ENCODE assay signal across 8 cellular contexts in genomic region chr17:39953471-39953888, GRCh38. TPM values are rescaled to one million over a fixed set of nuclear protein-coding genes. Genes with fewer than 3 reads are reported as not detected.
DNase-seq lines count a peak whose midpoint lies in the region; ATAC-seq and TF ChIP-seq lines count a peak whose summit lies in the region.

No MANE protein-coding gene starts in this region.

- H3K9ac ChIP-seq in liver (ENCODE audit: low read depth in 1 of 2, low read length in 2 of 2): no peak overlapping the region

- H3K36me3 Mint-ChIP-seq in activated T-cell treated with anti-CD3 and anti-CD28 coated beads, Interleukin-2, amount 50 U/mL, for 24 hours (ENCODE audit: low read depth): no peaks in the 10 kb centered on the region
- H3K36me3 Mint-ChIP-seq in activated naive CD8-positive, alpha-beta T cell treated with anti-CD3 and anti-CD28 coated beads, Interleukin-2, amount 10 ng/mL, durations not matched to agents 7 days and 5 days: no peaks in the 10 kb centered on the region

- WGBS in liver: 60% methylated on average over 9 of the region's 9 CpGs

- H3K9me3 Mint-ChIP-seq in activated T-cell treated with anti-CD3 and anti-CD28 coated beads, Interleukin-2, amount 50 U/mL, for 24 hours: no peaks in the 10 kb centered on the region
- H3K9me3 Mint-ChIP-seq in activated naive CD8-positive, alpha-beta T cell treated with anti-CD3 and anti-CD28 coated beads, Interleukin-2, amount 10 ng/mL, durations not matched to agents 7 days and 5 days: no peaks in the 10 kb centered on the region

- POLR2A ChIA-PET in activated naive CD8-positive, alpha-beta T cell treated with anti-CD3 and anti-CD28 coated beads, Interleukin-2, amount 10 ng/mL, durations not matched to agents 7 days and 5 days (lab: Charles Lee): interaction anchor here (1.2 to 2.0 kb wide), 4 partner anchors 12 to 27 kb away, joined by 5 read pairs; partner anchors contain the start of genes LRRC3C, ORMDL3 and PSMD3

- no peak for TF ChIP-seq RAD21 in liver (IDR thresholded peaks at IDR 0.05)

- H3K36me3 ChIP-seq in liver (ENCODE audit: control insufficient read depth in 4 of 4, insufficient read depth in 3 of 4, low read depth in 1 of 4, low read length in 3 of 4) (no peaks in the 10 kb centered on the region), tibial artery (no peaks in the 10 kb centered on the region)

- intact Hi-C loops in tibial artery (cut with DNase I; ENCODE audit: low total_unique reads): no loop called here

- no peaks in the 10 kb centered on the region for H3K27me3 Mint-ChIP-seq in activated T-cell treated with anti-CD3 and anti-CD28 coated beads, Interleukin-2, amount 50 U/mL, for 24 hours
- H3K27me3 Mint-ChIP-seq in activated naive CD8-positive, alpha-beta T cell treated with anti-CD3 and anti-CD28 coated beads, Interleukin-2, amount 10 ng/mL, durations not matched to agents 7 days and 5 days: no peaks in the 10 kb centered on the region

- H3K27ac ChIP-seq in liver (ENCODE audit: low read depth in 1 of 2, low read length in 2 of 2) (peak overlapping the region in 1 of 2 donors; percentile 50), tibial artery (peak overlapping the region; percentile 57 to 60)

- DNase-seq in activated T-cell treated with anti-CD3 and anti-CD28 coated beads, Interleukin-2, amount 50 U/mL, for 24 hours: no peak
- no peak for DNase-seq in activated T-cell treated with anti-CD3 and anti-CD28 coated beads, Interleukin-2, amount 50 U/mL, for 48 hours
- DNase-seq in activated naive CD8-positive, alpha-beta T cell treated with anti-CD3 and anti-CD28 coated beads, Interleukin-2, amount 10 ng/mL, durations not matched to agents 7 days and 5 days: no peak
- DNase-seq in tibial artery (no peak), SIG-M5 treated with dmso at 0.1 percent for 504 hours (lab: John Stamatoyannopoulos, UW; ENCODE audit: unreplicated experiment) (no peak)

- H3K4me1 ChIP-seq in liver (ENCODE audit: control insufficient read depth in 4 of 4, insufficient read depth in 4 of 4, low read length in 3 of 4) (peaks cover 13 to 30% (median 18%) of the 10 kb centered on the region in 4 donors), tibial artery (peaks cover 0 to 16% (median 8%) of the 10 kb centered on the region in 4 donors)

- no peak for ATAC-seq in activated naive CD8-positive, alpha-beta T cell treated with anti-CD3 and anti-CD28 coated beads, Interleukin-2, amount 10 ng/mL, durations not matched to agents 7 days and 5 days (ENCODE audit: low read depth)
- ATAC-seq in GM21390 (IDR thresholded peaks at IDR 0.05; ENCODE audit: unreplicated experiment) (no peak), HG03460 (IDR thresholded peaks at IDR 0.05; ENCODE audit: unreplicated experiment) (no peak)

- H3K4me1 Mint-ChIP-seq in activated T-cell treated with anti-CD3 and anti-CD28 coated beads, Interleukin-2, amount 50 U/mL, for 24 hours (ENCODE audit: low read depth): peaks cover 16% of the 10 kb centered on the region
- peaks cover 8% of the 10 kb centered on the region for H3K4me1 Mint-ChIP-seq in activated naive CD8-positive, alpha-beta T cell treated with anti-CD3 and anti-CD28 coated beads, Interleukin-2, amount 10 ng/mL, durations not matched to agents 7 days and 5 days

- peak overlapping the region; percentile 76 for H3K4me3 Mint-ChIP-seq in activated T-cell treated with anti-CD3 and anti-CD28 coated beads, Interleukin-2, amount 50 U/mL, for 24 hours
- peak overlapping the region; percentile 87 for H3K4me3 Mint-ChIP-seq in activated naive CD8-positive, alpha-beta T cell treated with anti-CD3 and anti-CD28 coated beads, Interleukin-2, amount 10 ng/mL, durations not matched to agents 7 days and 5 days

- H3K9me3 ChIP-seq in liver (ENCODE audit: control insufficient read depth in 4 of 4, low read length in 3 of 4) (no peaks in the 10 kb centered on the region), tibial artery (no peaks in the 10 kb centered on the region)

- no peaks in the 10 kb centered on the region for H3K27me3 ChIP-seq in liver (ENCODE audit: control insufficient read depth in 4 of 4, insufficient read depth in 4 of 4, low read length in 3 of 4)
- H3K27me3 ChIP-seq in tibial artery: no peaks in the 10 kb centered on the region

- peak overlapping the region; percentile 20 to 45 (median 28) for H3K4me3 ChIP-seq in liver (ENCODE audit: low read depth in 1 of 3, low read length in 3 of 3)
- H3K4me3 ChIP-seq in tibial artery: peak overlapping the region; percentile 46 to 55

- TF ChIP-seq CTCF in liver (IDR thresholded peaks at IDR 0.05; ENCODE audit: low read depth, low read length, missing input control): no peak
- TF ChIP-seq CTCF in tibial artery (IDR thresholded peaks at IDR 0.05): no peak

- H3K27ac Mint-ChIP-seq in activated T-cell treated with anti-CD3 and anti-CD28 coated beads, Interleukin-2, amount 50 U/mL, for 24 hours: peak overlapping the region; percentile 81
- H3K27ac Mint-ChIP-seq in activated naive CD8-positive, alpha-beta T cell treated with anti-CD3 and anti-CD28 coated beads, Interleukin-2, amount 10 ng/mL, durations not matched to agents 7 days and 5 days: peak overlapping the region; percentile 86

TF ChIP-seq in liver, 16 proteins besides CTCF, POLR2A, EP300 and RAD21:
- TF ChIP-seq HNF4G (IDR thresholded peaks at IDR 0.05) (no peak), REST (IDR thresholded peaks at IDR 0.05) (no peak), TAF1 (conservative IDR thresholded peaks at IDR 0.05) (no peak), MAX (IDR thresholded peaks at IDR 0.05) (no peak), RXRA (IDR thresholded peaks at IDR 0.05) (no peak), YY1 (IDR thresholded peaks at IDR 0.05) (no peak), HNF4A (conservative IDR thresholded peaks at IDR 0.05) (no peak), SP1 (IDR thresholded peaks at IDR 0.05) (no peak), EGR1 (IDR thresholded peaks at IDR 0.05; ENCODE audit: low read depth in 2 of 2) (no peak), ATF3 (IDR thresholded peaks at IDR 0.05) (no peak), JUND (IDR thresholded peaks at IDR 0.05) (no peak), FOXA2 (IDR thresholded peaks at IDR 0.05) (no peak), NR2F2 (IDR thresholded peaks at IDR 0.05) (no peak), FOXA1 (IDR thresholded peaks at IDR 0.05) (no peak)

RNA-seq across cellular contexts. Expression of gene GSDMA, which starts 9.3 kb away (rescaled TPM):
- under 1 TPM in 1 of 2 experiments, not detected in 1; 0.26 TPM for total RNA-seq in activated naive CD8-positive, alpha-beta T cell treated with anti-CD3 and anti-CD28 coated beads, Interleukin-2, amount 10 ng/mL, durations not matched to agents 7 days and 5 days
- total RNA-seq in liver: under 1 TPM; 0.08 to 0.23 TPM
- polyA plus RNA-seq in liver: under 1 TPM; 0.06 to 0.18 TPM

RNA-seq across cellular contexts. Expression of gene LRRC3C, which starts 25.9 kb away (rescaled TPM):
- total RNA-seq in activated naive CD8-positive, alpha-beta T cell treated with anti-CD3 and anti-CD28 coated beads, Interleukin-2, amount 10 ng/mL, durations not matched to agents 7 days and 5 days: not detected
- under 1 TPM in 1 of 2 donors, not detected in 1; 0.17 TPM for total RNA-seq in liver
- polyA plus RNA-seq in liver: under 1 TPM; 0.08 to 0.24 TPM

RNA-seq across cellular contexts. Expression of gene ORMDL3, which starts 26.1 kb away (rescaled TPM):
- total RNA-seq in activated naive CD8-positive, alpha-beta T cell treated with anti-CD3 and anti-CD28 coated beads, Interleukin-2, amount 10 ng/mL, durations not matched to agents 7 days and 5 days: 100 to 1,000 TPM; 149 to 159 TPM
- total RNA-seq in liver: 100 to 1,000 TPM; 138 to 141 TPM
- polyA plus RNA-seq in liver: 100 to 1,000 TPM in 1 of 2 donors, 10 to 100 TPM in 1; 71.0 to 112 TPM

RNA-seq across cellular contexts. Expression of gene PSMD3, which starts 27.1 kb away (rescaled TPM):
- total RNA-seq in activated naive CD8-positive, alpha-beta T cell treated with anti-CD3 and anti-CD28 coated beads, Interleukin-2, amount 10 ng/mL, durations not matched to agents 7 days and 5 days: 10 to 100 TPM; 82.5 to 87.9 TPM
- 10 to 100 TPM; 62.3 to 80.7 TPM for total RNA-seq in liver
- polyA plus RNA-seq in liver: 10 to 100 TPM; 30.7 to 70.4 TPM

RNA-seq across cellular contexts. Expression of gene GSDMB, which starts 35.0 kb away (rescaled TPM):
- 10 to 100 TPM; 67.0 to 69.8 TPM for total RNA-seq in activated naive CD8-positive, alpha-beta T cell treated with anti-CD3 and anti-CD28 coated beads, Interleukin-2, amount 10 ng/mL, durations not matched to agents 7 days and 5 days
- total RNA-seq in liver: 10 to 100 TPM; 10.3 to 35.1 TPM
- polyA plus RNA-seq in liver: 1 to 10 TPM; 4.2 to 7.9 TPM
